In genomic region chr5:114989512-114989911, GRCh38 we compare ENCODE assay signal across 9 cellular contexts.
"Had no signal": no experiment of that assay in that cellular context is flagged by ENCODE, and none has a peak within 500 bp of the region (broad histone marks: within the 10 kb centered on the region; RNA-seq: fewer than 3 reads in every experiment).

No MANE protein-coding gene starts in this region.

- ATAC-seq: HCT116, HepG2 had no signal

- H3K36me3 Mint-ChIP-seq: IgD-negative memory B cell had no signal

- H3K9ac ChIP-seq: GM23248 had no signal

- H3K36me3 ChIP-seq: HAP-1 had no signal

- H3K9me3 ChIP-seq: HAP-1 had no signal

- H3K4me3 Mint-ChIP-seq: HFFc6, IgD-negative memory B cell had no signal

- H3K27ac ChIP-seq: GM23248, HL-60 had no signal

- H3K9me3 Mint-ChIP-seq: IgD-negative memory B cell had no signal

- H3K27me3 Mint-ChIP-seq: IgD-negative memory B cell had no signal

- DNase-seq: GM23248, H7, HFFc6, KBM-7 had no signal

- H3K4me1 ChIP-seq: HAP-1 had no signal

- H3K4me3 ChIP-seq: GM23248, HAP-1 had no signal

- H3K27ac Mint-ChIP-seq: HFFc6, IgD-negative memory B cell had no signal
